ENCODE assay signal across 9 cellular contexts in the genomic region with DNA sequence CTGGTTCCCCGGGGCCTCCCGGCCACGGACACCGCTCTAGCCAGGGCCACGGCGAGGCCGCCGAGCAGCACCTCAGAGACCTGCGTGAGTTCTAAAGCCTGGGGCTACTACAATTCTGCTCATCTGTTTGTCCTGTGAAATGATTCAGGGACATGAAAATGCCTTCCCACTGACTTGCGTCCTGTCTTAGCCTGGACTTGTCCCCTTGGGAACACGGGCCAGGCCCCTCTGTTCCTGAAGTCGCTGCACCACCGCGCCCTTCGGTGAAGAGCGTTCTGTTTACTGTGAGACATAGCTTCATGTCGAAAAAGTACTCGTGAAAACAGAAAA. TPM values are rescaled to one million over a fixed set of nuclear protein-coding genes. Genes with fewer than 3 reads are reported as not detected.
DNase-seq lines count a peak whose midpoint lies in the region; ATAC-seq and TF ChIP-seq lines count a peak whose summit lies in the region.
"Had no signal": no experiment of that assay in that cellular context is flagged by ENCODE, and none has a peak within 500 bp of the region (broad histone marks: within the 10 kb centered on the region; RNA-seq: fewer than 3 reads in every experiment).

No MANE protein-coding gene starts in this region.

- POLR2A ChIA-PET in activated B cell treated with CpG ODN at 0.5 μM for 24 hours (lab: Charles Lee), result interaction anchor here (0.6 kb wide), 1 partner anchor 13 kb away, joined by 5 read pairs; the partner anchor contains the start of gene MCM3AP

- peak overlapping the region; percentile 60 for H3K9ac ChIP-seq in ES-I3 (ENCODE audit: low read depth, low read length)

- no peaks in the 10 kb centered on the region for H3K9me3 Mint-ChIP-seq in activated B cell treated with CpG ODN at 0.5 μM for 24 hours
- peaks cover 2% of the 10 kb centered on the region for H3K9me3 Mint-ChIP-seq in glutamatergic neuron (ENCODE audit: unreplicated experiment)

- no peaks in the 10 kb centered on the region for H3K36me3 ChIP-seq in ES-I3 (ENCODE audit: insufficient read depth, low read length)
- no peaks in the 10 kb centered on the region for H3K36me3 ChIP-seq in sigmoid colon

- peaks cover 4% of the 10 kb centered on the region for H3K4me1 Mint-ChIP-seq in activated B cell treated with CpG ODN at 0.5 μM for 24 hours
- no peaks in the 10 kb centered on the region for H3K4me1 Mint-ChIP-seq in glutamatergic neuron (ENCODE audit: low read depth, unreplicated experiment)

- 26 to 40% methylated on average over 18 of the region's 18 CpGs for WGBS in sigmoid colon, 2 donors

- no peaks in the 10 kb centered on the region for H3K36me3 Mint-ChIP-seq in activated B cell treated with CpG ODN at 0.5 μM for 24 hours (ENCODE audit: low read depth)
- peaks cover under 1% of the 10 kb centered on the region for H3K36me3 Mint-ChIP-seq in glutamatergic neuron (ENCODE audit: unreplicated experiment)

- peaks cover 0 to 45% (median 17%) of the 10 kb centered on the region in 3 donors for H3K27me3 ChIP-seq in sigmoid colon

- ATAC-seq in activated B cell treated with CpG ODN at 0.5 μM for 24 hours (ENCODE audit: low read depth) (no peak), GM18858 (IDR thresholded peaks at IDR 0.05; ENCODE audit: unreplicated experiment) (no peak)

- H3K4me1 ChIP-seq in ES-I3 (ENCODE audit: insufficient read depth, low read length), result no peaks in the 10 kb centered on the region; the same call in 1 of the 2 replicates
- H3K4me1 ChIP-seq in sigmoid colon, result peaks cover 0 to 23% (median 18%) of the 10 kb centered on the region in 4 donors

- H3K9me3 ChIP-seq in ES-I3 (ENCODE audit: control insufficient read depth, insufficient read depth, low read length) (no peaks in the 10 kb centered on the region), sigmoid colon (no peaks in the 10 kb centered on the region)

- TF ChIP-seq CTCF in activated B cell treated with CpG ODN at 0.5 μM for 24 hours (IDR thresholded peaks at IDR 0.05) (no peak), glutamatergic neuron (IDR thresholded peaks at IDR 0.05; ENCODE audit: partially characterized antibody, unreplicated experiment) (no peak), sigmoid colon (IDR thresholded peaks at IDR 0.05) (no peak)

- H3K4me3 ChIP-seq in sigmoid colon, result peak overlapping the region in 3 of 4 donors; percentile 43 to 47 (median 46)

- H3K27ac ChIP-seq in sigmoid colon, result peak overlapping the region; percentile 59 to 65 (median 62)

- CTCF ChIA-PET in activated B cell treated with CpG ODN at 0.5 μM for 24 hours (lab: Charles Lee), result no interaction called here

- intact Hi-C loops in activated B cell treated with CpG ODN at 0.5 μM for 24 hours (cut with micrococcal nuclease) (no loop called here), sigmoid colon (cut with DNase I) (no loop called here)

- no peak for TF ChIP-seq POLR2A in sigmoid colon (IDR thresholded peaks at IDR 0.05)

- H3K27me3 Mint-ChIP-seq in activated B cell treated with CpG ODN at 0.5 μM for 24 hours, result peaks cover 1% of the 10 kb centered on the region
- peaks cover 5% of the 10 kb centered on the region for H3K27me3 Mint-ChIP-seq in glutamatergic neuron (ENCODE audit: unreplicated experiment)

- H3K27ac Mint-ChIP-seq in activated B cell treated with CpG ODN at 0.5 μM for 24 hours (no peak overlapping the region), glutamatergic neuron (ENCODE audit: unreplicated experiment) (no peak overlapping the region)

- H3K4me3 Mint-ChIP-seq in activated B cell treated with CpG ODN at 0.5 μM for 24 hours, result peak overlapping the region; percentile 69
- H3K4me3 Mint-ChIP-seq in glutamatergic neuron (ENCODE audit: unreplicated experiment), result peak overlapping the region; percentile 83

- DNase-seq in activated B cell treated with CpG ODN at 0.5 μM for 24 hours (peak; percentile 24), glutamatergic neuron (no peak), sigmoid colon (no peak), NCI-H187 (lab: John Stamatoyannopoulos, UW) (no peak), NCI-H345 treated with DMSO at 0.1 percent for 48 hours (lab: John Stamatoyannopoulos, UW; ENCODE audit: unreplicated experiment) (no peak), NCI-H2081 treated with DMSO at 0.1 percent for 48 hours (lab: John Stamatoyannopoulos, UW) (no peak)
- DNase-seq: NCI-H510A treated with DMSO at 0.1 percent for 48 hours had no signal

- no peak for TF ChIP-seq EP300 in sigmoid colon (IDR thresholded peaks at IDR 0.05)

RNA-seq across cellular contexts. Expression of gene YBEY, which starts 11.9 kb away (rescaled TPM):
- total RNA-seq in activated B cell treated with CpG ODN at 0.5 μM for 24 hours (11.8 and 13.7 TPM in 2 replicates), glutamatergic neuron (ENCODE audit: unreplicated experiment) (19.6 TPM), sigmoid colon (10 to 100 TPM in 3 of 4 donors, 1 to 10 TPM in 1; 9.0 to 15.1 (median 13.2) TPM)
- 10 to 100 TPM; 16.2 to 36.6 (median 30.3) TPM for polyA plus RNA-seq in sigmoid colon

RNA-seq across cellular contexts. Expression of gene MCM3AP, which starts 12.6 kb away (rescaled TPM):
- total RNA-seq in activated B cell treated with CpG ODN at 0.5 μM for 24 hours (136 and 147 TPM in 2 replicates), glutamatergic neuron (ENCODE audit: unreplicated experiment) (121 TPM), sigmoid colon (10 to 100 TPM; 41.1 to 92.8 (median 52.5) TPM)
- 10 to 100 TPM; 16.9 to 53.1 (median 19.8) TPM for polyA plus RNA-seq in sigmoid colon

RNA-seq across cellular contexts. Expression of gene C21orf58, which starts 25.6 kb away (rescaled TPM):
- total RNA-seq in activated B cell treated with CpG ODN at 0.5 μM for 24 hours, result 4.7 TPM in 2 replicates
- 9.7 TPM for total RNA-seq in glutamatergic neuron (ENCODE audit: unreplicated experiment)
- 1 to 10 TPM; 1.4 to 4.7 (median 1.9) TPM for total RNA-seq in sigmoid colon
- polyA plus RNA-seq in sigmoid colon, result 1 to 10 TPM in 2 of 3 donors, under 1 TPM in 1; 0.92 to 7.4 (median 1.8) TPM

RNA-seq across cellular contexts. Expression of gene PCNT, which starts 25.9 kb away (rescaled TPM):
- 39.7 and 40.9 TPM in 2 replicates for total RNA-seq in activated B cell treated with CpG ODN at 0.5 μM for 24 hours
- total RNA-seq in glutamatergic neuron (ENCODE audit: unreplicated experiment), result 117 TPM
- 10 to 100 TPM; 17.4 to 49.6 (median 26.0) TPM for total RNA-seq in sigmoid colon
- polyA plus RNA-seq in sigmoid colon, result 10 to 100 TPM in 1 of 3 donors, 1 to 10 TPM in 2; 6.0 to 20.7 (median 6.2) TPM
